13 cellular contexts compared by ENCODE assay signal in genomic region chr7:155340071-155340531, GRCh38.
"Had no signal": no experiment of that assay in that cellular context is flagged by ENCODE, and none has a peak within 500 bp of the region (broad histone marks: within the 10 kb centered on the region; RNA-seq: fewer than 3 reads in every experiment).

No MANE protein-coding gene starts in this region.

- H3K4me1 ChIP-seq: foreskin keratinocyte, upper lobe of right lung had no signal

- H2AFZ ChIP-seq: hepatocyte had no signal

- H3K27ac ChIP-seq: foreskin keratinocyte, hepatocyte, tibial artery, upper lobe of right lung, vagina had no signal

- H3K27me3 ChIP-seq: vagina had no signal

- H3K36me3 ChIP-seq: tibial artery, upper lobe of right lung, vagina had no signal

- DNase-seq: effector memory CD4-positive, alpha-beta T cell; foreskin keratinocyte; left colon; left ventricle myocardium superior; mesendoderm; naive B cell; small intestine; stimulated activated CD4-positive, alpha-beta T cell treated with anti-CD3 and anti-CD28 coated beads, Interleukin-4, amount 100 ng/mL, for 1 hour; tibial artery; upper lobe of right lung had no signal

- ATAC-seq: foreskin keratinocyte; left colon; left ventricle myocardium superior; stimulated activated memory B cell treated with anti-CD40 and anti-IgM and Interleukin-4, amounts not matched to agents 10 μg/mL and 1 μg/mL and 100 μg/mL, for 72 hours had no signal

- H3K79me2 ChIP-seq: hepatocyte had no signal

- H3K4me3 ChIP-seq: hepatocyte, tibial artery, upper lobe of right lung, vagina had no signal

- H3K9me3 ChIP-seq: tibial artery, upper lobe of right lung, vagina had no signal

- H3K4me2 ChIP-seq: hepatocyte had no signal
